8 cellular contexts compared by ENCODE assay signal in the genomic region with DNA sequence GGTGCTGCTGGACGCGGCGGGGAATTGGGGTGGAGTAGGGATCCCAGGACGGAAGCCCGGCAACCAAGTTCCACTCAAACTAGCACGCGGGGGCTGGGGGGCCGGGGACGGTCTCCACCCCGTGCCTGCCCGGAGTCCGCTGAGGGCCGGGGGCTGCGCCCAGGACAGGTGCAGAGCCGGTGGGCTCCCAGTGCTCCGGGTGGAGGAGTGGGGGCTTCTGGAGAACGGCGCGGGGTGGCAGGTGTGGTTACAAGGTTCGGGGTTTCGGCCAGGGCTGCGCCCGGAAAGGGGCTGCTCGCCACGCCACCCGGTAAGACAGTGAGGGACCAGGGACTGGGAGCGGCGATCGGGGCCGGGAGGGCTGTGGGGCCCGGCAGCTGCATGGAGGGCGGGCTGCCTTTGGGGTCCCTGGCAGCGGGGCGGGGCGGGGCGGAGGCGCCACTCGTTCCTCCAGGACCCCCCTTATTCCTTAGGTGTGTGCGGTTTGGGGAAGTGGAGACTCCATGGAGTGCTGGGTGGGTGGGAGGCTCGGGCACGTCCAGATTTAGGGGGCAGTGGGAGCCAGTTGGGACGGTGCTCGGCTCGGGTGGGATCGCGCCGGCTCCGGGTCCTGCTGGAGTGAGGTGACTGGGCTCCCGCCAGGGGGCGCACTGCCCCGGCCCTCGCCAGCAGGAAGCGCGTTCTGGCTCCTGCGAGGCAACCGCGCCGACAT.
A peak's percentile ranks its signal among the peaks of the same experiment; 100 is the strongest.
DNase-seq lines count a peak whose midpoint lies in the region; ATAC-seq and TF ChIP-seq lines count a peak whose summit lies in the region.

No MANE protein-coding gene starts in this region.

- POLR2A ChIA-PET in HEK293T (lab: Yijun Ruan, JAX), result no interaction called here

- CTCF ChIA-PET in HEK293T (lab: Yijun Ruan, JAX), result no interaction called here

- peak; percentile 71 for DNase-seq in EL
- peak; percentile 93 for DNase-seq in HEK293T (ENCODE audit: extremely low spot score)
- peak; percentile 16 for DNase-seq in NCI-H2029 treated with DMSO at 0.1 percent for 48 hours (lab: John Stamatoyannopoulos, UW)
- peak; percentile 68 for DNase-seq in activated CD4-positive, alpha-beta T cell treated with anti-CD3 and anti-CD28 coated beads for 1 hour
- DNase-seq in cerebellar cortex (ENCODE audit: low spot score), result peak; percentile 81
- peak; percentile 77 for DNase-seq in kidney tubule cell (ENCODE audit: low spot score)
- DNase-seq in stimulated activated CD4-positive, alpha-beta T cell treated with anti-CD3 and anti-CD28 coated beads, Interleukin-15, amount 100 ng/mL, for 48 hours (ENCODE audit: low read depth in 2 of 2), result peak; percentile 66 to 79

- ATAC-seq in GM21619 (IDR thresholded peaks at IDR 0.05; ENCODE audit: unreplicated experiment), result no peak

TF ChIP-seq in HEK293T, 16 proteins besides CTCF, POLR2A, EP300 and RAD21:
- TF ChIP-seq LEF1 (IDR thresholded peaks at IDR 0.05; ENCODE audit: borderline replicate concordance), result no peak
- no peak for TF ChIP-seq CTBP1 (IDR thresholded peaks at IDR 0.05; ENCODE audit: borderline replicate concordance)
- no peak for TF ChIP-seq L3MBTL2 (conservative IDR thresholded peaks at IDR 0.05)
- TF ChIP-seq, protein P1, sequence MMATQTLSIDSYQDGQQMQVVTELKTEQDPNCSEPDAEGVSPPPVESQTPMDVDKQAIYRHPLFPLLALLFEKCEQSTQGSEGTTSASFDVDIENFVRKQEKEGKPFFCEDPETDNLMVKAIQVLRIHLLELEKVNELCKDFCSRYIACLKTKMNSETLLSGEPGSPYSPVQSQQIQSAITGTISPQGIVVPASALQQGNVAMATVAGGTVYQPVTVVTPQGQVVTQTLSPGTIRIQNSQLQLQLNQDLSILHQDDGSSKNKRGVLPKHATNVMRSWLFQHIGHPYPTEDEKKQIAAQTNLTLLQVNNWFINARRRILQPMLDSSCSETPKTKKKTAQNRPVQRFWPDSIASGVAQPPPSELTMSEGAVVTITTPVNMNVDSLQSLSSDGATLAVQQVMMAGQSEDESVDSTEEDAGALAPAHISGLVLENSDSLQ (IDR thresholded peaks at IDR 0.05), result no peak
- TF ChIP-seq ZNF384 (IDR thresholded peaks at IDR 0.05), result no peak

Comparison
In these comparisons a context has a peak if more than half of its experiments do, and no peak if none do; other contexts are left out.
1. DNase-seq: peak in every context shown above with its lines; median percentile 93 in HEK293T; 81 in cerebellar cortex; 77 in kidney tubule cell; 72 in stimulated activated CD4-positive, alpha-beta T cell treated with anti-CD3 and anti-CD28 coated beads, Interleukin-15, amount 100 ng/mL, for 48 hours; 71 in EL; 68 in activated CD4-positive, alpha-beta T cell treated with anti-CD3 and anti-CD28 coated beads for 1 hour; 16 in NCI-H2029 treated with DMSO at 0.1 percent for 48 hours.